In the genomic region with DNA sequence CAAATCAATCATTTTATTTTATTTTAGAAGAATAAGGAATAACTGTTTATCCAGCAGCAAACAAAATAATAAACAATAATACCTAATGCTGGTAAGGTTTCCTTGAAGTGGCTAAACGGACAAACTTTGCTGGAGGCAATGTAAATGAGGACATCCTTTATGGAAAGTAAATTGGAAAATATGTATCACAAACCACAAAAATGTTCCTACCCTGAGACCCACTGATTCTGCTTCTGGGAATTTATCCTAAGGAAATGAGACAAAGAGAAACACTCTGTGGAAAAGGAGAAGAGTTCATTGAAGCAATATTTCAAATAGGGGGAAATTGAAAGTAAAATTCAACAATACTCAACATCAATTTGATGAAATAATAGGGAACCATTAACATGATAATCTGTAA, we compare ENCODE assay signal across 22 cellular contexts. TPM values are rescaled to one million over a fixed set of nuclear protein-coding genes. Genes with fewer than 3 reads are reported as not detected.
DNase-seq lines count a peak whose midpoint lies in the region; ATAC-seq, FAIRE-seq and TF ChIP-seq lines count a peak whose summit lies in the region.
"Had no signal": no experiment of that assay in that cellular context is flagged by ENCODE, and none has a peak within 500 bp of the region (broad histone marks: within the 10 kb centered on the region; RNA-seq: fewer than 3 reads in every experiment).

No MANE protein-coding gene starts in this region.

- H3K4me1 Mint-ChIP-seq in endothelial cell (ENCODE audit: unreplicated experiment), result peaks cover 18% of the 10 kb centered on the region
- H3K4me1 Mint-ChIP-seq: activated CD8-positive, alpha-beta memory T cell treated with anti-CD3 and anti-CD28 coated beads, Interleukin-2, amount 10 ng/mL, durations not matched to agents 7 days and 5 days; activated naive CD8-positive, alpha-beta T cell treated with anti-CD3 and anti-CD28 coated beads, Interleukin-2, amount 10 ng/mL, durations not matched to agents 7 days and 5 days; activated T-helper 17 cell treated with anti-CD3 and anti-CD28 coated beads, Interleukin-2, amount 50 U/mL, for 72 hours had no signal

- FAIRE-seq in kidney (lab: Jason Lieb, UNC) (no peak), frontal cortex (lab: Jason Lieb, UNC) (no peak)
- FAIRE-seq: K562 had no signal

- peak; percentile 84 for ATAC-seq in RWPE2 (ENCODE audit: low read depth)
- ATAC-seq: activated CD8-positive, alpha-beta memory T cell treated with anti-CD3 and anti-CD28 coated beads, Interleukin-2, amount 10 ng/mL, durations not matched to agents 7 days and 5 days; activated T-helper 17 cell treated with anti-CD3 and anti-CD28 coated beads, Interleukin-2, amount 50 U/mL, for 72 hours; CD8-positive, alpha-beta T cell; K562; psoas muscle had no signal

- H3K9me3 Mint-ChIP-seq in endothelial cell (ENCODE audit: unreplicated experiment), result no peaks in the 10 kb centered on the region
- H3K9me3 Mint-ChIP-seq: activated naive CD8-positive, alpha-beta T cell treated with anti-CD3 and anti-CD28 coated beads, Interleukin-2, amount 10 ng/mL, durations not matched to agents 7 days and 5 days; activated T-helper 17 cell treated with anti-CD3 and anti-CD28 coated beads, Interleukin-2, amount 50 U/mL, for 72 hours; CD8-positive, alpha-beta T cell had no signal

- no peak overlapping the region for H3K4me3 Mint-ChIP-seq in endothelial cell (ENCODE audit: unreplicated experiment)
- H3K4me3 Mint-ChIP-seq: activated CD8-positive, alpha-beta memory T cell treated with anti-CD3 and anti-CD28 coated beads, Interleukin-2, amount 10 ng/mL, durations not matched to agents 7 days and 5 days; activated naive CD8-positive, alpha-beta T cell treated with anti-CD3 and anti-CD28 coated beads, Interleukin-2, amount 10 ng/mL, durations not matched to agents 7 days and 5 days; activated T-helper 17 cell treated with anti-CD3 and anti-CD28 coated beads, Interleukin-2, amount 50 U/mL, for 72 hours; CD8-positive, alpha-beta T cell had no signal

- H3K4me3 ChIP-seq in RWPE2 (ENCODE audit: severe bottlenecking), result no peak overlapping the region
- no peak overlapping the region for H3K4me3 ChIP-seq in choroid plexus epithelial cell (ENCODE audit: low read depth, low read length)
- H3K4me3 ChIP-seq in kidney (ENCODE audit: low read length in 2 of 2), result no peak overlapping the region
- H3K4me3 ChIP-seq: K562, Peyer's patch, psoas muscle, skin epidermis, uterus had no signal

- H3K27ac ChIP-seq in RWPE2 (ENCODE audit: poor library complexity, severe bottlenecking), result peak overlapping the region; percentile 71
- H3K27ac ChIP-seq in kidney (ENCODE audit: low read depth in 2 of 2, low read length in 2 of 2), result no peak overlapping the region
- H3K27ac ChIP-seq: Peyer's patch, psoas muscle, uterus had no signal

- H3K9me3 ChIP-seq in RWPE2 (ENCODE audit: severe bottlenecking) (no peaks in the 10 kb centered on the region), kidney (ENCODE audit: control insufficient read depth in 1 of 2, low read length in 2 of 2) (no peaks in the 10 kb centered on the region)
- H3K9me3 ChIP-seq: Peyer's patch, psoas muscle, uterus had no signal

- DNase-seq in COLO829 (ENCODE audit: low spot score) (peak; percentile 29), RWPE2 (ENCODE audit: low spot score) (no peak), choroid plexus epithelial cell (ENCODE audit: low read depth) (peak; percentile 76), lung microvascular endothelial cell (ENCODE audit: low read depth in 2 of 2) (peak; percentile 24 to 64), NCI-H2029 treated with DMSO at 0.1 percent for 48 hours (lab: John Stamatoyannopoulos, UW) (no peak), kidney (no peak), frontal cortex (ENCODE audit: low spot score in 2 of 2) (no peak), endothelial cell (ENCODE audit: low spot score) (no peak)
- DNase-seq: ACHN; activated CD4-positive, alpha-beta T cell treated with anti-CD3 and anti-CD28 coated beads for 4 hours; activated CD8-positive, alpha-beta memory T cell treated with anti-CD3 and anti-CD28 coated beads, Interleukin-2, amount 10 ng/mL, durations not matched to agents 7 days and 5 days; activated naive CD8-positive, alpha-beta T cell treated with anti-CD3 and anti-CD28 coated beads, Interleukin-2, amount 10 ng/mL, durations not matched to agents 7 days and 5 days; CD8-positive, alpha-beta T cell; NCI-H1930; NCI-H345; Peyer's patch; psoas muscle; stimulated activated CD4-positive, alpha-beta T cell treated with anti-CD3 and anti-CD28 coated beads, Interleukin-4, amount 100 ng/mL, for 1 hour; uterus had no signal

- H3K4me1 ChIP-seq in RWPE2 (ENCODE audit: insufficient read depth, poor library complexity, severe bottlenecking), result peaks cover 21% of the 10 kb centered on the region
- peaks cover 0 to 11% of the 10 kb centered on the region in 2 donors for H3K4me1 ChIP-seq in kidney (ENCODE audit: control insufficient read depth in 1 of 2, insufficient read depth in 1 of 2, low read depth in 1 of 2, low read length in 2 of 2)
- H3K4me1 ChIP-seq: Peyer's patch, uterus had no signal

- peaks cover 6% of the 10 kb centered on the region for H3K27me3 Mint-ChIP-seq in endothelial cell (ENCODE audit: unreplicated experiment)

- TF ChIP-seq CTCF in RWPE2 (IDR thresholded peaks at IDR 0.05; ENCODE audit: poor library complexity, severe bottlenecking) (no peak), choroid plexus epithelial cell (conservative IDR thresholded peaks at IDR 0.05; ENCODE audit: low read depth, low read length) (no peak), kidney (IDR thresholded peaks at IDR 0.05; ENCODE audit: borderline replicate concordance, extremely low read depth, insufficient read depth) (no peak), endothelial cell (IDR thresholded peaks at IDR 0.05; ENCODE audit: unreplicated experiment) (no peak)

- H3K27me3 ChIP-seq in RWPE2 (ENCODE audit: insufficient read depth, poor library complexity, severe bottlenecking), result no peaks in the 10 kb centered on the region
- H3K27me3 ChIP-seq: Peyer's patch, uterus had no signal

- H3K36me3 ChIP-seq in RWPE2 (ENCODE audit: low read depth), result no peaks in the 10 kb centered on the region
- H3K36me3 ChIP-seq in kidney (ENCODE audit: control insufficient read depth in 1 of 2, insufficient read depth in 2 of 2, low read length in 2 of 2), result no peaks in the 10 kb centered on the region
- H3K36me3 ChIP-seq: Peyer's patch, uterus had no signal

- intact Hi-C loops in kidney (cut with DNase I), result no loop called here

- no peak overlapping the region for H3K27ac Mint-ChIP-seq in endothelial cell (ENCODE audit: unreplicated experiment)
- H3K27ac Mint-ChIP-seq: activated CD8-positive, alpha-beta memory T cell treated with anti-CD3 and anti-CD28 coated beads, Interleukin-2, amount 10 ng/mL, durations not matched to agents 7 days and 5 days; activated naive CD8-positive, alpha-beta T cell treated with anti-CD3 and anti-CD28 coated beads, Interleukin-2, amount 10 ng/mL, durations not matched to agents 7 days and 5 days; activated T-helper 17 cell treated with anti-CD3 and anti-CD28 coated beads, Interleukin-2, amount 50 U/mL, for 72 hours; CD8-positive, alpha-beta T cell had no signal

- no peak overlapping the region for H3K9ac ChIP-seq in kidney (ENCODE audit: low read length in 2 of 2)

- H3K36me3 Mint-ChIP-seq in endothelial cell (ENCODE audit: low read depth, unreplicated experiment), result no peaks in the 10 kb centered on the region
- H3K36me3 Mint-ChIP-seq: activated CD8-positive, alpha-beta memory T cell treated with anti-CD3 and anti-CD28 coated beads, Interleukin-2, amount 10 ng/mL, durations not matched to agents 7 days and 5 days; activated naive CD8-positive, alpha-beta T cell treated with anti-CD3 and anti-CD28 coated beads, Interleukin-2, amount 10 ng/mL, durations not matched to agents 7 days and 5 days; CD8-positive, alpha-beta T cell had no signal

RNA-seq across cellular contexts. Expression of gene MAFB, which starts 37.9 kb away (rescaled TPM):
- total RNA-seq in lung microvascular endothelial cell (1.3 and 3.0 TPM in 2 replicates), kidney (39.6 TPM), frontal cortex (7.3 TPM), endothelial cell (ENCODE audit: unreplicated experiment) (2.1 TPM)
- polyA plus RNA-seq in kidney (ENCODE audit: insufficient read depth, low read depth, low replicate concordance), result 10.4 TPM
- total RNA-seq: activated T-helper 17 cell treated with anti-CD3 and anti-CD28 coated beads, Interleukin-2, amount 50 U/mL, for 72 hours had no signal
- polyA plus RNA-seq: K562 had no signal

Comparison
In these comparisons a context has a peak if more than half of its experiments do, and no peak if none do; other contexts are left out.
1. DNase-seq: peak in COLO829 (single experiment), choroid plexus epithelial cell (single experiment) and lung microvascular endothelial cell (2 of 2); none in RWPE2 (single experiment), NCI-H2029 treated with DMSO at 0.1 percent for 48 hours (single experiment), kidney (single experiment), frontal cortex (0 of 2) and endothelial cell (single experiment).